Comparison of ENCODE assay signal across 14 cellular contexts in genomic region chr2:19540739-19541503, GRCh38.
DNase-seq lines count a peak whose midpoint lies in the region; TF ChIP-seq lines count a peak whose summit lies in the region.
"Had no signal": no experiment of that assay in that cellular context is flagged by ENCODE, and none has a peak within 500 bp of the region (broad histone marks: within the 10 kb centered on the region; RNA-seq: fewer than 3 reads in every experiment).

No MANE protein-coding gene starts in this region.

- TF ChIP-seq POLR2A in sigmoid colon (IDR thresholded peaks at IDR 0.05): no peak

- WGBS in sigmoid colon, 2 donors: 15 to 62% methylated on average over 7 of the region's 7 CpGs

- DNase-seq in GM12865 (ENCODE audit: low read depth) (peak; percentile 24), RPMI7951 (ENCODE audit: low read depth) (peak; percentile 84), fibroblast of lung (ENCODE audit: low read depth in 2 of 2) (peak; percentile 86 to 97), skeletal muscle cell (ENCODE audit: low read depth) (peak; percentile 86), NCI-H69 (lab: John Stamatoyannopoulos, UW) (no peak), sigmoid colon (no peak)
- no peak for DNase-seq in stimulated activated CD4-positive, alpha-beta T cell treated with anti-CD3 and anti-CD28 coated beads, Interleukin-15, amount 100 ng/mL, for 24 hours
- no peak for DNase-seq in activated CD8-positive, alpha-beta memory T cell treated with anti-CD3 and anti-CD28 coated beads, Interleukin-2, amount 50 U/mL, for 48 hours
- DNase-seq: activated CD4-positive, alpha-beta T cell treated with anti-CD3 and anti-CD28 coated beads for 4 hours; activated naive CD8-positive, alpha-beta T cell treated with anti-CD3 and anti-CD28 coated beads, Interleukin-2, amount 10 ng/mL, durations not matched to agents 7 days and 5 days; gastrocnemius medialis; naive B cell; uterus had no signal

- H2AFZ ChIP-seq in fibroblast of lung (ENCODE audit: low read length): no peak overlapping the region

- peaks cover 15% of the 10 kb centered on the region for H3K4me1 ChIP-seq in fibroblast of lung (ENCODE audit: control insufficient read depth, extremely low read depth, insufficient read depth, low read length)
- H3K4me1 ChIP-seq in sigmoid colon: peaks cover 0 to 41% (median 17%) of the 10 kb centered on the region in 4 donors
- H3K4me1 ChIP-seq: uterus had no signal

- H3K4me3 ChIP-seq in GM12865 (ENCODE audit: low read depth, low read length) (no peak overlapping the region), fibroblast of lung (replicated peaks in 1 of 4; ENCODE audit: control extremely low read depth in 1 of 4, insufficient read depth in 1 of 4, low read depth in 3 of 4, low read length in 4 of 4) (no peak overlapping the region), skeletal muscle cell (ENCODE audit: low read depth, low read length) (no peak overlapping the region), sigmoid colon (no peak overlapping the region)
- H3K4me3 ChIP-seq: gastrocnemius medialis, K562, uterus had no signal

- H4K20me1 ChIP-seq in fibroblast of lung (ENCODE audit: control insufficient read depth, extremely low read depth, insufficient read depth, low read length): no peaks in the 10 kb centered on the region

- intact Hi-C loops in sigmoid colon (cut with DNase I): no loop called here

- H3K79me2 ChIP-seq in fibroblast of lung (ENCODE audit: control insufficient read depth, insufficient read depth, low read length): no peaks in the 10 kb centered on the region

- no peaks in the 10 kb centered on the region for H3K27me3 ChIP-seq in fibroblast of lung (ENCODE audit: control insufficient read depth, insufficient read depth, low read length)
- H3K27me3 ChIP-seq in sigmoid colon: no peaks in the 10 kb centered on the region
- H3K27me3 ChIP-seq: gastrocnemius medialis, uterus had no signal

- H3K9me3 ChIP-seq in fibroblast of lung (ENCODE audit: control insufficient read depth, insufficient read depth, low read depth, low read length) (no peaks in the 10 kb centered on the region), sigmoid colon (no peaks in the 10 kb centered on the region)
- H3K9me3 ChIP-seq: gastrocnemius medialis, uterus had no signal

- H3K4me2 ChIP-seq in fibroblast of lung (ENCODE audit: extremely low read depth, insufficient read depth, low read length): peak overlapping the region; percentile 42

- H3K36me3 ChIP-seq in fibroblast of lung (ENCODE audit: control insufficient read depth, insufficient read depth, low read length) (no peaks in the 10 kb centered on the region), sigmoid colon (no peaks in the 10 kb centered on the region)
- H3K36me3 ChIP-seq: gastrocnemius medialis, uterus had no signal

- TF ChIP-seq CTCF in GM12865 (IDR thresholded peaks at IDR 0.05; ENCODE audit: insufficient read depth, low read depth, low read length, missing control alignments) (no peak), fibroblast of lung (conservative IDR thresholded peaks at IDR 0.05 in 1 of 2, IDR thresholded peaks at IDR 0.05 in 1 of 2; ENCODE audit: low read depth in 1 of 2, low read length in 2 of 2) (no peak), sigmoid colon (IDR thresholded peaks at IDR 0.05) (no peak)

- H3K27ac ChIP-seq in fibroblast of lung (ENCODE audit: insufficient read depth, low read length) (peak overlapping the region; percentile 55), sigmoid colon (peak overlapping the region in 2 of 4 donors; percentile 36 to 46)
- H3K27ac ChIP-seq: gastrocnemius medialis, uterus had no signal

- peak in 2 of 4 donors; percentile 52 to 59 for TF ChIP-seq EP300 in sigmoid colon (IDR thresholded peaks at IDR 0.05)

- no peak overlapping the region for H3K9ac ChIP-seq in fibroblast of lung (ENCODE audit: insufficient read depth, low read length)

Comparison
In these comparisons a context has a peak if more than half of its experiments do, and no peak if none do; other contexts are left out.
1. DNase-seq: peak in GM12865 (single experiment), RPMI7951 (single experiment), fibroblast of lung (2 of 2) and skeletal muscle cell (single experiment); none in stimulated activated CD4-positive, alpha-beta T cell treated with anti-CD3 and anti-CD28 coated beads, Interleukin-15, amount 100 ng/mL, for 24 hours (single experiment), NCI-H69 (single experiment), activated CD8-positive, alpha-beta memory T cell treated with anti-CD3 and anti-CD28 coated beads, Interleukin-2, amount 50 U/mL, for 48 hours (single experiment) and sigmoid colon (single experiment).